Comparison of ENCODE assay signal across 8 cellular contexts in the genomic region with DNA sequence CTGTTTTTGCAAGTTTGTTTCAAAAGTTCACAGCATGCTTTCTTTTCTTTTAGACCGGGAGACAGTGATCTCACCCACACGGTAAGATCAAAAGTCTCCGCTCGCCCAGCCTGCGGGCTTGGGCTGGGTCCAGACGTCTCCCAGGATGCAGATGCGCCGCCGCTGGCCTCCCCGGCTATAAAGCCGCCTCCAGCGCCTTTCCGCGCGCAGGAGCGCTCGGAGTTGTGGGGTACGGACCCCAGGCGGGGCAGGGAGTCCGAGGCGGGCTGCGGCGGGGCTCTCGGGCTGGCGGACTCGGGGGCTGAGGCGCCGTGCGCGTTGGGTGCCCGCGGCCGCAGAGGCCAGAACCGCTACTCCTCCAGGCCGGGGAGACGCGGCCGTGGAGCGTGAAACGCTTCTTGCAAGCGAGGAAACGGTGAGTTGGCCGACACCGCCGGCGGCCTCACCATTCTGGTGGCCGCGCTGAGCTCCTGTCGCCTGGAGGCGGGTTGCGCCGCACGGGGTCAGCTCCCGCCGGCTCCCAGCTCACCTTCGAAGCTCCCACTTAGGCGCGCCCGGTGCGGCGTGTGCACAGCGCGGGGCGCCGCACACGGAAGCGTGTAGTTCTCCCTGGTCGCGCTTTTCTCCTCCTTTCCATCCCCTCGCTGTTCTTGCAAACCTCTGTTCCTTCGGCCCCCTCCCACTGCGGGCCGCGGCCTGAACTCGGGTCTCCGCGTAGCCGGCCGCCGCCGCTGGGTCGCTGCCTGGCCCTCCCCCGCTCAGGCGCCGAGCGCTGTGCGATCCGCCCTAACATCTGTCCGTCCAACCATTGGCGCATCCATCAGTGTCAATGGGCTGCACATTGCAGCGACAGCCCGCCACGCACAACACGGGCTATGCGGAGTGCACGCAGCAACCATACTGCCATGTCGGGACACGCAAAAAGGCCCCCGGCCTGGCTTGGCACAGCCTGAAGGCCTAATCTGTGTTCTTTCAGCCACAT. TPM values are rescaled to one million over a fixed set of nuclear protein-coding genes. Genes with fewer than 3 reads are reported as not detected.
DNase-seq lines count a peak whose midpoint lies in the region; ATAC-seq, FAIRE-seq and TF ChIP-seq lines count a peak whose summit lies in the region.

No MANE protein-coding gene starts in this region.

- H3K4me1 ChIP-seq in GM23338 (ENCODE audit: insufficient read depth): peaks cover 56% of the 10 kb centered on the region

- peaks cover 7% of the 10 kb centered on the region for H3F3A ChIP-seq in GM23338 (replicated peaks; ENCODE audit: low read depth)

- ATAC-seq in GM23338 (peak; percentile 5), T-cell (replicated peaks in 1 of 4) (no peak), HG02870 (IDR thresholded peaks at IDR 0.05; ENCODE audit: unreplicated experiment) (no peak)

- in situ Hi-C loops in GM13977 (cut with MboI; ENCODE audit: low pct_unique_long_range_greater_than_20kb, low sequenced_read_pairs, unreplicated experiment): no loop called here

- FAIRE-seq in GM12892 (lab: Jason Lieb, UNC): no peak

- no peaks in the 10 kb centered on the region for H3K36me3 ChIP-seq in GM23338 (ENCODE audit: insufficient read depth)

- peak overlapping the region; percentile 85 for H2AFZ ChIP-seq in GM23338

- DNase-seq in GM23338 (ENCODE audit: low spot score): peak; percentile 62
- peak in 1 of 34 experiments; percentile 25 for DNase-seq in T-cell
- peak; percentile 62 for DNase-seq in fibroblast of peridontal ligament (ENCODE audit: extremely low read depth)
- DNase-seq in nephron progenitor cell: peak; percentile 53
- no peak for DNase-seq in GM12892 (ENCODE audit: insufficient read length)
- DNase-seq in GM13977 (ENCODE audit: low spot score): no peak
- no peak for DNase-seq in NCI-H1048 (lab: John Stamatoyannopoulos, UW)

- POLR2A ChIA-PET in T-cell (lab: Charles Lee): no interaction called here

- H3K27ac ChIP-seq in GM23338 (ENCODE audit: low read depth): no peak overlapping the region

- H3K27me3 Mint-ChIP-seq in GM23338 (ENCODE audit: insufficient read depth, low read depth, poor library complexity): peaks cover 71% of the 10 kb centered on the region
- peaks cover 55 to 71% of the 10 kb centered on the region in 2 donors for H3K27me3 Mint-ChIP-seq in T-cell
- H3K27me3 Mint-ChIP-seq in nephron progenitor cell (ENCODE audit: low read depth, poor library complexity): peaks cover 74% of the 10 kb centered on the region

- peaks cover 5% of the 10 kb centered on the region; the same call in 2 of the 3 replicates for H3K9me3 Mint-ChIP-seq in GM23338
- H3K9me3 Mint-ChIP-seq in T-cell: no peaks in the 10 kb centered on the region
- no peaks in the 10 kb centered on the region for H3K9me3 Mint-ChIP-seq in nephron progenitor cell

- TF ChIP-seq CTCF in GM23338 (conservative IDR thresholded peaks at IDR 0.05; ENCODE audit: low read depth in 2 of 2) (no peak), nephron progenitor cell (IDR thresholded peaks at IDR 0.05) (no peak), GM13977 (IDR thresholded peaks at IDR 0.05; ENCODE audit: extremely low read depth, insufficient read depth, missing control alignments) (no peak)

- peaks cover 77% of the 10 kb centered on the region for H3K27me3 ChIP-seq in GM23338 (ENCODE audit: insufficient read depth)

- peak overlapping the region; percentile 98 for H3K4me2 ChIP-seq in GM23338

- peaks cover 14% of the 10 kb centered on the region for H4K20me1 ChIP-seq in GM23338 (replicated peaks; ENCODE audit: insufficient read depth)

- H3K4me1 Mint-ChIP-seq in GM23338: peaks cover 58% of the 10 kb centered on the region
- H3K4me1 Mint-ChIP-seq in T-cell: peaks cover 41 to 57% (median 54%) of the 10 kb centered on the region in 3 donors
- H3K4me1 Mint-ChIP-seq in nephron progenitor cell: peaks cover 58% of the 10 kb centered on the region

- H3K79me2 ChIP-seq in GM23338 (replicated peaks; ENCODE audit: insufficient read depth): peaks cover 20% of the 10 kb centered on the region

- peak overlapping the region; percentile 83 for H3K4me3 ChIP-seq in GM23338

- H3K27ac Mint-ChIP-seq in GM23338: no peak overlapping the region
- H3K27ac Mint-ChIP-seq in T-cell: no peak overlapping the region
- no peak overlapping the region for H3K27ac Mint-ChIP-seq in nephron progenitor cell

- no peak for TF ChIP-seq POLR2A in GM12892 (IDR thresholded peaks at IDR 0.05; ENCODE audit: low read depth, low read length)

- H3K4me3 Mint-ChIP-seq in GM23338: peak overlapping the region; percentile 93
- peak overlapping the region; percentile 82 to 97 (median 94) for H3K4me3 Mint-ChIP-seq in T-cell
- H3K4me3 Mint-ChIP-seq in nephron progenitor cell: peak overlapping the region; percentile 93

- CTCF ChIA-PET in T-cell (lab: Charles Lee): no interaction called here

- no peaks in the 10 kb centered on the region for H3K9me2 ChIP-seq in GM23338 (ENCODE audit: insufficient read depth)

- H3K36me3 Mint-ChIP-seq in GM23338 (ENCODE audit: low read depth) (peaks cover 2% of the 10 kb centered on the region; the same call in 2 of the 3 replicates), T-cell (no peaks in the 10 kb centered on the region), nephron progenitor cell (ENCODE audit: low read depth) (no peaks in the 10 kb centered on the region)

TF ChIP-seq in GM23338, 12 proteins besides CTCF, POLR2A, EP300 and RAD21:
- TF ChIP-seq NANOG (IDR thresholded peaks at IDR 0.05; ENCODE audit: borderline replicate concordance) (no peak), EZH2 (IDR thresholded peaks at IDR 0.05; ENCODE audit: low read depth, unreplicated experiment) (peak; percentile 88), POLR2AphosphoS5 (IDR thresholded peaks at IDR 0.05; ENCODE audit: low read depth) (peak; percentile 24; the same call in 1 of the 2 replicates)
TF ChIP-seq in GM23338: peak in this region for 2.

RNA-seq across cellular contexts. Expression of gene TSHZ3, which starts 2.3 kb away (rescaled TPM):
- total RNA-seq in GM23338 (2014; rRNA removed; shearing (Covaris generic)): 8.7 and 8.9 TPM in 2 replicates
- polyA plus RNA-seq in GM23338 (2016; fragmentation: Nextera tagmentation; extraction: Ambion mirVana): 3.3 and 3.8 TPM in 2 replicates
- 1 to 10 TPM in 1 of 5 donors, under 1 TPM in 4; 0.18 to 1.4 (median 0.54) TPM for total RNA-seq in T-cell
- not detected for polyA plus RNA-seq in GM12892 (2012; ENCODE audit: missing spikeins)

Comparison
In these comparisons a context has a peak if more than half of its experiments do, and no peak if none do; other contexts are left out.
1. DNase-seq: peak in GM23338 (single experiment), fibroblast of peridontal ligament (single experiment) and nephron progenitor cell (single experiment); none in GM12892 (single experiment), GM13977 (single experiment) and NCI-H1048 (single experiment).
2. Peak in every context shown above with its lines, with median percentiles within 50 percentile points of each other: H3K4me3 Mint-ChIP-seq.